25 cellular contexts compared by ENCODE assay signal in genomic region chr4:81789741-81790402, GRCh38.
"Had no signal": no experiment of that assay in that cellular context is flagged by ENCODE, and none has a peak within 500 bp of the region (broad histone marks: within the 10 kb centered on the region; RNA-seq: fewer than 3 reads in every experiment).

No MANE protein-coding gene starts in this region.

- H3K27ac Mint-ChIP-seq: activated T-cell treated with anti-CD3 and anti-CD28 coated beads, Interleukin-2, amount 50 U/mL, for 24 hours; mesothelial cell of epicardium; natural killer cell; stimulated activated naive B cell treated with anti-CD40 and anti-IgM and Interleukin-4, amounts not matched to agents 10 μg/mL and 1 μg/mL and 100 μg/mL, for 72 hours had no signal

- H3K27me3 ChIP-seq: adrenal gland, body of pancreas, cardiac muscle cell, colonic mucosa, right atrium auricular region, tibial nerve had no signal

- ATAC-seq: body of pancreas; left colon; natural killer cell; stimulated activated naive B cell treated with anti-CD40 and anti-IgM and Interleukin-4, amounts not matched to agents 10 μg/mL and 1 μg/mL and 100 μg/mL, for 72 hours had no signal

- H3K27ac ChIP-seq: adrenal gland, body of pancreas, cardiac muscle cell, colonic mucosa, epithelial cell of prostate, right atrium auricular region, tibial nerve had no signal

- H3K36me3 Mint-ChIP-seq: mesothelial cell of epicardium; natural killer cell; stimulated activated naive B cell treated with anti-CD40 and anti-IgM and Interleukin-4, amounts not matched to agents 10 μg/mL and 1 μg/mL and 100 μg/mL, for 72 hours had no signal

- H3K36me3 ChIP-seq: adrenal gland, cardiac muscle cell, colonic mucosa, right atrium auricular region, tibial nerve had no signal

- H3K4me3 ChIP-seq: adrenal gland, body of pancreas, cardiac muscle cell, colonic mucosa, right atrium auricular region, tibial nerve had no signal

- H3K9me3 ChIP-seq: adrenal gland, body of pancreas, colonic mucosa, right atrium auricular region, tibial nerve had no signal

- H3K9me3 Mint-ChIP-seq: activated T-cell treated with anti-CD3 and anti-CD28 coated beads, Interleukin-2, amount 50 U/mL, for 24 hours; natural killer cell had no signal

- H3K4me3 Mint-ChIP-seq: activated T-cell treated with anti-CD3 and anti-CD28 coated beads, Interleukin-2, amount 50 U/mL, for 24 hours; mesothelial cell of epicardium; natural killer cell; stimulated activated naive B cell treated with anti-CD40 and anti-IgM and Interleukin-4, amounts not matched to agents 10 μg/mL and 1 μg/mL and 100 μg/mL, for 72 hours had no signal

- H3K27me3 Mint-ChIP-seq: activated T-cell treated with anti-CD3 and anti-CD28 coated beads, Interleukin-2, amount 50 U/mL, for 24 hours; stimulated activated naive B cell treated with anti-CD40 and anti-IgM and Interleukin-4, amounts not matched to agents 10 μg/mL and 1 μg/mL and 100 μg/mL, for 72 hours had no signal

- DNase-seq: activated CD4-positive, alpha-beta T cell treated with anti-CD3 and anti-CD28 coated beads for 4 hours; activated CD4-positive, alpha-beta T cell treated with anti-CD3 and anti-CD28 coated beads, Interleukin-2, amount 50 U/mL, for 4 hours; activated CD4-positive, CD25-positive, alpha-beta regulatory T cell; activated CD8-positive, alpha-beta memory T cell treated with anti-CD3 and anti-CD28 coated beads, Interleukin-2, amount 50 U/mL, for 48 hours; activated gamma-delta T cell; activated naive CD4-positive, alpha-beta T cell treated with anti-CD3 and anti-CD28 coated beads, Interleukin-2, amount 50 U/mL, for 16 hours; activated T-cell treated with anti-CD3 and anti-CD28 coated beads, Interleukin-2, amount 50 U/mL, for 24 hours; adrenal gland; aorta; body of pancreas; cerebellar nuclear complex; colonic mucosa; effector CD8-positive, alpha-beta T cell; kidney; left colon; natural killer cell; stimulated activated CD4-positive, alpha-beta T cell treated with anti-CD3 and anti-CD28 coated beads, Interleukin-15, amount 100 ng/mL, for 24 hours; stimulated activated CD4-positive, alpha-beta T cell treated with anti-CD3 and anti-CD28 coated beads, Interleukin-2, amount 100 ng/mL, for 24 hours; stimulated activated naive B cell treated with anti-CD40 and anti-IgM and Interleukin-4, amounts not matched to agents 10 μg/mL and 1 μg/mL and 100 μg/mL, for 72 hours; T-helper 2 cell had no signal

- H3K4me1 ChIP-seq: body of pancreas, colonic mucosa had no signal
